In genomic region chr2:55048514-55048924, GRCh38 we compare ENCODE assay signal across 8 cellular contexts. TPM values are rescaled to one million over a fixed set of nuclear protein-coding genes. Genes with fewer than 3 reads are reported as not detected.
DNase-seq lines count a peak whose midpoint lies in the region; ATAC-seq and TF ChIP-seq lines count a peak whose summit lies in the region.

No MANE protein-coding gene starts in this region.

- in situ Hi-C loops in ACHN (cut with HindIII; ENCODE audit: low pct_ligation_motif_present, low pct_unique_long_range_greater_than_20kb, low sequenced_read_pairs) = no loop called here

- peaks cover 34% of the 10 kb centered on the region for H3K4me1 ChIP-seq in OCI-LY3 (ENCODE audit: low read length)

- peaks cover 63% of the 10 kb centered on the region for H3K79me2 ChIP-seq in OCI-LY3 (ENCODE audit: low read length)

- ATAC-seq in GM21576 (IDR thresholded peaks at IDR 0.05; ENCODE audit: unreplicated experiment) (no peak), HG02885 (IDR thresholded peaks at IDR 0.05; ENCODE audit: poor library complexity, unreplicated experiment) (no peak)

- H2AFZ ChIP-seq in OCI-LY3 (ENCODE audit: low read depth, low read length) = no peak overlapping the region

- peak overlapping the region; percentile 98 for H3K9ac ChIP-seq in OCI-LY3 (ENCODE audit: low read length)

- H3K9me3 ChIP-seq in OCI-LY3 (ENCODE audit: insufficient read depth, low read length) = no peaks in the 10 kb centered on the region

- H3K36me3 Mint-ChIP-seq in type B pancreatic cell = no peaks in the 10 kb centered on the region

- peak overlapping the region; percentile 84 for H3K4me2 ChIP-seq in OCI-LY3 (ENCODE audit: low read length)

- no peaks in the 10 kb centered on the region for H3K27me3 Mint-ChIP-seq in type B pancreatic cell

- no peaks in the 10 kb centered on the region for H3K36me3 ChIP-seq in OCI-LY3 (replicated peaks; ENCODE audit: low read depth, low read length)

- peak overlapping the region; percentile 87; the same call in 1 of the 2 replicates for H3K27ac ChIP-seq in OCI-LY3 (ENCODE audit: low read length)
- H3K27ac ChIP-seq in caudate nucleus (ENCODE audit: low read depth, low read length) = peak overlapping the region; percentile 98

- H3K27ac Mint-ChIP-seq in type B pancreatic cell = peak overlapping the region; percentile 98

- peaks cover 35% of the 10 kb centered on the region for H4K20me1 ChIP-seq in OCI-LY3 (ENCODE audit: insufficient read depth, low read length)

- H3K9me3 Mint-ChIP-seq in type B pancreatic cell = no peaks in the 10 kb centered on the region

- DNase-seq in ACHN (peak; percentile 62), EH (ENCODE audit: low read depth) (peak; percentile 61), caudate nucleus (lab: John Stamatoyannopoulos, UW) (peak in 16 of 61 donors; percentile 1 to 43 (median 20)), lung microvascular endothelial cell (ENCODE audit: low read depth in 2 of 2) (peak; percentile 51 to 57), type B pancreatic cell (ENCODE audit: extremely low spot score, unreplicated experiment) (no peak)

- H3K4me3 Mint-ChIP-seq in type B pancreatic cell = peak overlapping the region; percentile 98

- no peaks in the 10 kb centered on the region for H3K27me3 ChIP-seq in OCI-LY3 (ENCODE audit: low read depth, low read length)

- no peak for TF ChIP-seq CTCF in OCI-LY3 (IDR thresholded peaks at IDR 0.05; ENCODE audit: low read depth, low read length)
- TF ChIP-seq CTCF in type B pancreatic cell (conservative IDR thresholded peaks at IDR 0.05) = no peak

- peak overlapping the region; percentile 97 for H3K4me3 ChIP-seq in OCI-LY3 (ENCODE audit: low read length)

- H3K4me1 Mint-ChIP-seq in type B pancreatic cell (ENCODE audit: unreplicated experiment) = peaks cover 38% of the 10 kb centered on the region

RNA-seq across cellular contexts. Expression of gene RTN4, which starts 1.7 kb away (rescaled TPM):
- total RNA-seq in lung microvascular endothelial cell (84.5 and 105 TPM in 2 replicates), type B pancreatic cell (ENCODE audit: low replicate concordance) (187 and 222 TPM in 2 replicates)
